In genomic region chr20:35433337-35433736, GRCh38 we compare ENCODE assay signal across 33 cellular contexts. TPM values are rescaled to one million over a fixed set of nuclear protein-coding genes. Genes with fewer than 3 reads are reported as not detected.
"Had no signal": no experiment of that assay in that cellular context is flagged by ENCODE, and none has a peak within 500 bp of the region (broad histone marks: within the 10 kb centered on the region; RNA-seq: fewer than 3 reads in every experiment).

No MANE protein-coding gene starts in this region.

- H3K36me3 ChIP-seq: Peyer's patch, WERI-Rb-1 had no signal

- H3K27ac ChIP-seq: KMS-11, Peyer's patch, WERI-Rb-1 had no signal

- H3K9me3 ChIP-seq: Peyer's patch had no signal

- DNase-seq: activated CD4-positive, alpha-beta memory T cell treated with anti-CD3 and anti-CD28 coated beads for 36 hours; activated CD4-positive, alpha-beta T cell treated with anti-CD3 and anti-CD28 coated beads, Interleukin-2, amount 50 U/mL, for 1 hour; activated CD8-positive, alpha-beta memory T cell treated with anti-CD3 and anti-CD28 coated beads, Interleukin-2, amount 50 U/mL, for 4 hours; activated effector memory CD4-positive, alpha-beta T cell treated with Interleukin-2 at 50 U/mL for 16 hours; activated naive CD4-positive, alpha-beta T cell treated with anti-CD3 and anti-CD28 coated beads, Interleukin-2, amount 10 ng/mL, durations not matched to agents 7 days and 5 days; activated naive CD8-positive, alpha-beta T cell treated with anti-CD3 and anti-CD28 coated beads, Interleukin-2, amount 50 U/mL, for 24 hours; activated T-cell treated with anti-CD3 and anti-CD28 coated beads for 4 hours; activated T-cell treated with anti-CD3 and anti-CD28 coated beads, Interleukin-2, amount 50 U/mL, for 4 hours; anterior cingulate cortex; central memory CD4-positive, alpha-beta T cell; MM.1S; MV-4-11; NCI-H1092; NCI-H1436 treated with DMSO at 0.1 percent for 48 hours; NCI-H1694 treated with DMSO at 0.1 percent for 48 hours; NCI-H2029; NCI-H510A; NCI-H526; NCI-H748 treated with DMSO at 0.1 percent for 48 hours; NK-92 treated with Interleukin-12 subunit alpha and Interleukin-12 subunit beta, amount 100 ng/mL, for 24 hours; PC-3; Peyer's patch; RPMI8226; SIG-M5; T-cell; T1000; WERI-Rb-1 had no signal

- H3K4me2 ChIP-seq: KMS-11 had no signal

- H3K9ac ChIP-seq: KMS-11 had no signal

- H3K27me3 ChIP-seq: Peyer's patch had no signal

- H3K4me3 ChIP-seq: Peyer's patch had no signal

- ATAC-seq: activated naive CD8-positive, alpha-beta T cell treated with anti-CD3 and anti-CD28 coated beads, Interleukin-2, amount 50 U/mL, for 24 hours; activated T-cell treated with anti-CD3 and anti-CD28 coated beads, Interleukin-2, amount 50 U/mL, for 4 hours; PC-3; Right ventricle myocardium inferior; SK-N-SH treated with all-trans-retinoic acid at 6 μM for 48 hours; T-cell had no signal

- H3K4me1 ChIP-seq: Peyer's patch had no signal

RNA-seq across cellular contexts. Expression of gene GDF5, which starts 4.7 kb away (rescaled TPM):
- total RNA-seq: activated CD4-positive, alpha-beta memory T cell treated with anti-CD3 and anti-CD28 coated beads for 36 hours; activated T-cell treated with anti-CD3 and anti-CD28 coated beads, Interleukin-2, amount 50 U/mL, for 4 hours; activated T-helper 1 cell treated with anti-CD3 and anti-CD28 coated beads, Interleukin-12 subunit alpha, Interleukin-12 subunit beta, Interleukin-2, Interleukin-4 antibody, amounts not matched to agents 30 ng/mL and 10 ng/mL and 1 ng/mL, durations not matched to agents 14 hours and 24 hours and 36 hours; PC-3; Peyer's patch; SK-MEL-5; T-helper 2 cell treated with Interferon-gamma antibody and Interleukin-4, amounts not matched to agents 100 ng/mL and 5 ng/mL, for 36 hours had no signal
